ENCODE assay signal across 8 cellular contexts in the genomic region with DNA sequence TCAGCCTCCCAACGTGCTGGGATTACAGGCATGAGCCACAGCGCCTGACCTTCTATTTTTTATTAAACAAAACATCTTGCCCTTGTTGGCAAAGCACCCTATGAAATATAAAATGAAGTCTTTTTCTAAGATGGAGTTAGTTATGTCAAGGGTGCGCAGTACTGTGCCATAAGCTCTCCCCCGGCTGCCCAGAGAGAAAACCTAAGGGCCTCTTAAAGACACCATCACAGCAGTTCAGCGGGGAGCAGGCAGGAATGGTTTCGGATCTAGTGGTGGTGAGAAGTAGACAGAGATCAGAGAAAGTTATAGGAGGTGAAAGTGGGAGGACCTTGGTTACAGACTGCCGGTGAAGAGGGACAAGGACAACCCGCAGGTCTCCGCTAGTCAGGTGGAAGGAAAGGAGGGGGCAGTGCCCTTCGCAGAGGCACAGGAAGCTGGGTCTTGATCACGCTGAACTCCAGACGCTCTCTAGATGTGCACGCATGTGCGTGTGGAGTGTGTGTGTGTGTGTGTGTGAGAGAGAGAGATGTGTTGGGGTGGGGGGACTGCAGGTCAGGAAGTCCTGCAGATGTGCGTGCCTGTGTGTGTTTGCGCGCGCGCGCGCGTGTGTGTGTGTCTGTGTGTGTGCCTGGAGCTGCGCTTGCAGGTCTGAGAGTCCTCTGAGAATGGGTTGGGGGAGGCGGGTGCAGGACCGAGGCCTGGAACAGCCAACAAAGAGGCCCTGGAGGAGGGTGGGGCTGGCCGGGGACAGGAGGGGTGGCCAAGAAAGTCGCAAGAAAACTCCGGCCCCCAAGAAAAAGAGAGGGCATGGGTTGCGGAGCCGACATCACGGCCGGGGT.
DNase-seq lines count a peak whose midpoint lies in the region; ATAC-seq lines count a peak whose summit lies in the region.

No MANE protein-coding gene starts in this region.

- peak; percentile 60 for DNase-seq in EH (ENCODE audit: low read depth)
- peak; percentile 50 for DNase-seq in HuH-7.5 (ENCODE audit: low spot score)
- DNase-seq in T-helper 1 cell, result peak; percentile 51 to 93 (median 64)
- DNase-seq in adipocyte (ENCODE audit: low read depth), result no peak
- peak; percentile 54 for DNase-seq in stimulated activated CD4-positive, alpha-beta T cell treated with anti-CD3 and anti-CD28 coated beads, Interleukin-12 subunit alpha, Interleukin-12 subunit beta, amount 100 ng/mL, for 4 hours

- ATAC-seq in GM19023 (IDR thresholded peaks at IDR 0.05; ENCODE audit: unreplicated experiment) (no peak), GM21423 (IDR thresholded peaks at IDR 0.05; ENCODE audit: unreplicated experiment) (no peak)

- H3K9ac ChIP-seq in adipocyte (ENCODE audit: low read length), result peak overlapping the region; percentile 89

- peaks cover 21% of the 10 kb centered on the region for H3K4me1 ChIP-seq in adipocyte (ENCODE audit: control insufficient read depth, insufficient read depth, low read length)

- H3K9me3 ChIP-seq in adipocyte (ENCODE audit: control insufficient read depth, low read length) (no peaks in the 10 kb centered on the region), iPS-18c (ENCODE audit: control insufficient read depth, insufficient read depth, low read length) (no peaks in the 10 kb centered on the region)

- H3K4me3 ChIP-seq in adipocyte (ENCODE audit: low read length) (peak overlapping the region; percentile 87), iPS-18c (ENCODE audit: insufficient read depth, low read depth, low read length) (peak overlapping the region; percentile 65)

- H3K36me3 ChIP-seq in adipocyte (ENCODE audit: control insufficient read depth, insufficient read depth, low read length, severe bottlenecking), result no peaks in the 10 kb centered on the region

- no peaks in the 10 kb centered on the region for H3K27me3 ChIP-seq in adipocyte (replicated peaks; ENCODE audit: control insufficient read depth, insufficient read depth, low read length)
